Comparison of ENCODE assay signal across 13 cellular contexts in the genomic region with DNA sequence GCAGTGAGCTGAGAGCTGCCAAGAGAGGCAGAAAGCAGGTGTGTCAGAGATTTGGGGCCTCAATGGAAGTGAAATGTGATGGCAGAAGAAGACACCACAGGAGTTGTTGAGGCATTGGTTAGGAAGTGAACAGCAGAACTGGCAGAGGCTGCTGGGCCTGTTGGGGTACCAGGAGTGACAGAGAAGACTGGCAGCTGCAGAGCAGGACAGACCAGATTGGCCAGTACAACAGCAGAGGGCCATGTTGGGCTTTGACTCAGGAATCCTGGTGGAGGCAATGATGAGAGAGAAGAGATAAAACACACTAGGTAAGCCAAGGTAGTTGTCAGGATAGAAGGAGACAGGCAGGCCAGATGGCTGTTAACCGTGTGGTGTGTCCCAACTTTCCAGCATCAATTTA. TPM values are rescaled to one million over a fixed set of nuclear protein-coding genes. Genes with fewer than 3 reads are reported as not detected.
DNase-seq lines count a peak whose midpoint lies in the region; ATAC-seq and TF ChIP-seq lines count a peak whose summit lies in the region.
"Had no signal": no experiment of that assay in that cellular context is flagged by ENCODE, and none has a peak within 500 bp of the region (broad histone marks: within the 10 kb centered on the region; RNA-seq: fewer than 3 reads in every experiment).

No MANE protein-coding gene starts in this region.

- no peaks in the 10 kb centered on the region for H3K9me3 Mint-ChIP-seq in activated T-helper 17 cell treated with anti-CD3 and anti-CD28 coated beads, Interleukin-2, amount 50 U/mL, for 72 hours
- H3K9me3 Mint-ChIP-seq in CD8-positive, alpha-beta memory T cell = no peaks in the 10 kb centered on the region

- CTCF ChIA-PET in CD8-positive, alpha-beta memory T cell (lab: Charles Lee) = interaction anchor here (1.6 to 2.6 kb wide), 2 partner anchors 11 to 12 kb away, joined by 3 to 10 read pairs; no protein-coding TSS in a partner anchor
- CTCF ChIA-PET in RWPE1 (lab: Yijun Ruan, JAX) = interaction anchor here (0.6 kb wide), 1 partner anchor 9 kb away, joined by 5 read pairs; no protein-coding TSS in a partner anchor

- H3K36me3 ChIP-seq in GM06990 (ENCODE audit: control insufficient read depth, insufficient read depth, low read length) = no peaks in the 10 kb centered on the region
- H3K36me3 ChIP-seq in CD8-positive, alpha-beta memory T cell (ENCODE audit: insufficient read depth, low read length) = no peaks in the 10 kb centered on the region

- no peaks in the 10 kb centered on the region for H3K36me3 Mint-ChIP-seq in activated T-helper 17 cell treated with anti-CD3 and anti-CD28 coated beads, Interleukin-2, amount 50 U/mL, for 72 hours (ENCODE audit: low read depth)
- H3K36me3 Mint-ChIP-seq in CD8-positive, alpha-beta memory T cell = no peaks in the 10 kb centered on the region

- peaks cover 4% of the 10 kb centered on the region for H3K4me1 ChIP-seq in CD8-positive, alpha-beta memory T cell (ENCODE audit: insufficient read depth, low read length)

- no peaks in the 10 kb centered on the region for H3K9me3 ChIP-seq in CD8-positive, alpha-beta memory T cell (ENCODE audit: low read length)

- ATAC-seq in HG02642 (IDR thresholded peaks at IDR 0.05; ENCODE audit: poor library complexity, unreplicated experiment) = peak; percentile 47
- peak; percentile 32 for ATAC-seq in activated T-helper 17 cell treated with anti-CD3 and anti-CD28 coated beads, Interleukin-2, amount 50 U/mL, for 72 hours (replicated peaks)
- ATAC-seq: left lobe of liver had no signal

- no peak overlapping the region for H3K4me3 Mint-ChIP-seq in activated T-helper 17 cell treated with anti-CD3 and anti-CD28 coated beads, Interleukin-2, amount 50 U/mL, for 72 hours
- no peak overlapping the region for H3K4me3 Mint-ChIP-seq in CD8-positive, alpha-beta memory T cell

- no peaks in the 10 kb centered on the region for H3K27me3 Mint-ChIP-seq in activated T-helper 17 cell treated with anti-CD3 and anti-CD28 coated beads, Interleukin-2, amount 50 U/mL, for 72 hours
- H3K27me3 Mint-ChIP-seq in CD8-positive, alpha-beta memory T cell = peaks cover 0 to 2% of the 10 kb centered on the region in 2 donors

- TF ChIP-seq CTCF in GM06990 (IDR thresholded peaks at IDR 0.05; ENCODE audit: insufficient read depth, low read length, poor library complexity, severe bottlenecking) (peak; percentile 29), RWPE1 (conservative IDR thresholded peaks at IDR 0.05; ENCODE audit: low read depth) (no peak)

- DNase-seq in GM06990 (ENCODE audit: extremely low read depth, insufficient read length) (no peak), midbrain (lab: John Stamatoyannopoulos, UW) (peak; percentile 72), AG08395 (ENCODE audit: low spot score) (no peak), RWPE1 (ENCODE audit: low spot score) (no peak)
- DNase-seq in stimulated activated naive CD4-positive, alpha-beta T cell (lab: John Stamatoyannopoulos, UW) = no peak
- DNase-seq in CD8-positive, alpha-beta memory T cell = no peak
- DNase-seq: activated CD8-positive, alpha-beta memory T cell treated with anti-CD3 and anti-CD28 coated beads for 24 hours; NCI-H2107; retina; SHP77 treated with DMSO at 0.1 percent for 48 hours had no signal

- no peaks in the 10 kb centered on the region for H3K4me1 Mint-ChIP-seq in activated T-helper 17 cell treated with anti-CD3 and anti-CD28 coated beads, Interleukin-2, amount 50 U/mL, for 72 hours
- H3K4me1 Mint-ChIP-seq in CD8-positive, alpha-beta memory T cell = peaks cover 8 to 23% (median 16%) of the 10 kb centered on the region in 3 donors

- H3K27ac Mint-ChIP-seq in activated T-helper 17 cell treated with anti-CD3 and anti-CD28 coated beads, Interleukin-2, amount 50 U/mL, for 72 hours = peak overlapping the region; percentile 6
- peak overlapping the region in 3 of 8 donors; percentile 24 to 53 (median 49) for H3K27ac Mint-ChIP-seq in CD8-positive, alpha-beta memory T cell

- H3K27me3 ChIP-seq in GM06990 (replicated peaks; ENCODE audit: control insufficient read depth, insufficient read depth, low read length) = no peaks in the 10 kb centered on the region
- H3K27me3 ChIP-seq in CD8-positive, alpha-beta memory T cell (ENCODE audit: insufficient read depth, low read length, poor library complexity, severe bottlenecking) = no peaks in the 10 kb centered on the region

- no peak overlapping the region for H3K4me3 ChIP-seq in GM06990 (replicated peaks; ENCODE audit: low read depth, low read length)
- H3K4me3 ChIP-seq in CD8-positive, alpha-beta memory T cell (ENCODE audit: low read length) = no peak overlapping the region

- H3K27ac ChIP-seq in CD8-positive, alpha-beta memory T cell (ENCODE audit: low read depth, low read length) = no peak overlapping the region
- H3K27ac ChIP-seq in RWPE1 = no peak overlapping the region

- POLR2A ChIA-PET in CD8-positive, alpha-beta memory T cell (lab: Charles Lee) = no interaction called here
- POLR2A ChIA-PET in RWPE1 (lab: Yijun Ruan, JAX; ENCODE audit: low non-redundant PET) = no interaction called here

RNA-seq across cellular contexts. Expression of gene HERPUD2, which starts 19.9 kb away (rescaled TPM):
- 10 to 100 TPM; 25.3 to 27.4 TPM for total RNA-seq in activated T-helper 17 cell treated with anti-CD3 and anti-CD28 coated beads, Interleukin-2, amount 50 U/mL, for 72 hours
- total RNA-seq in CD8-positive, alpha-beta memory T cell = 10 to 100 TPM; 31.3 to 34.1 TPM
- polyA plus RNA-seq in CD8-positive, alpha-beta memory T cell = 121 TPM
